ENCODE assay signal across 1 cellular context in genomic region chr7:44678096-44678467, GRCh38.
TF ChIP-seq lines count a peak whose summit lies in the region.

No MANE protein-coding gene starts in this region.

TF ChIP-seq in HepG2, 621 proteins besides CTCF, POLR2A, EP300 and RAD21 (continued from another document):
- no peak for TF ChIP-seq TRIM22 (IDR thresholded peaks at IDR 0.05)
- no peak for TF ChIP-seq ZNF264 (CRISPR knock-in tag; IDR thresholded peaks at IDR 0.05)
